ENCODE assay signal across 10 cellular contexts in genomic region chr3:39408493-39409372, GRCh38. TPM values are rescaled to one million over a fixed set of nuclear protein-coding genes. Genes with fewer than 3 reads are reported as not detected.
DNase-seq lines count a peak whose midpoint lies in the region; ATAC-seq, FAIRE-seq and TF ChIP-seq lines count a peak whose summit lies in the region.
"Had no signal": no experiment of that assay in that cellular context is flagged by ENCODE, and none has a peak within 500 bp of the region (broad histone marks: within the 10 kb centered on the region; RNA-seq: fewer than 3 reads in every experiment).

No MANE protein-coding gene starts in this region.

- DNase-seq in MCF 10A (ENCODE audit: unreplicated experiment): peak; percentile 51
- no peak for DNase-seq in breast epithelium (ENCODE audit: low spot score in 2 of 2)
- no peak for DNase-seq in activated B cell treated with CpG ODN at 0.5 μM for 24 hours
- peak; percentile 20 to 39 for DNase-seq in erythroblast (lab: John Stamatoyannopoulos, UW)
- DNase-seq in middle frontal gyrus (ENCODE audit: extremely low spot score, low spot score): no peak
- no peak for DNase-seq in GM12892 (ENCODE audit: insufficient read length)

- H3K27ac Mint-ChIP-seq in MCF 10A (ENCODE audit: low read depth, unreplicated experiment) (peak overlapping the region; percentile 96), activated B cell treated with CpG ODN at 0.5 μM for 24 hours (no peak overlapping the region)
- H3K27ac Mint-ChIP-seq in stimulated activated naive CD8-positive, alpha-beta T cell treated with anti-CD3 and anti-CD28 coated beads, Interleukin-15, Interleukin-2, amounts not matched to agents 100 ng/mL and 50 ng/mL, for 24 hours: peak overlapping the region; percentile 100

- ATAC-seq in activated B cell treated with CpG ODN at 0.5 μM for 24 hours (ENCODE audit: low read depth) (no peak), HG02870 (IDR thresholded peaks at IDR 0.05; ENCODE audit: unreplicated experiment) (no peak)

- intact Hi-C loops in MCF 10A (cut with micrococcal nuclease): loop anchor here (10.0 kb wide), 1 partner anchor 906 kb away; no protein-coding TSS in a partner anchor
- intact Hi-C loops in breast epithelium (cut with DNase I; ENCODE audit: low total_unique reads): no loop called here
- intact Hi-C loops in activated B cell treated with CpG ODN at 0.5 μM for 24 hours (cut with micrococcal nuclease): no loop called here

- no peaks in the 10 kb centered on the region for H3K27me3 ChIP-seq in breast epithelium

- no peak for TF ChIP-seq POLR2A in breast epithelium (IDR thresholded peaks at IDR 0.05)
- no peak for TF ChIP-seq POLR2A in erythroblast (IDR thresholded peaks at IDR 0.05; ENCODE audit: low read length)
- no peak for TF ChIP-seq POLR2A in GM12892 (IDR thresholded peaks at IDR 0.05; ENCODE audit: low read depth, low read length)

- H3K36me3 Mint-ChIP-seq in MCF 10A (ENCODE audit: insufficient read depth, unreplicated experiment) (peaks cover 76% of the 10 kb centered on the region), activated B cell treated with CpG ODN at 0.5 μM for 24 hours (ENCODE audit: low read depth) (peaks cover 73% of the 10 kb centered on the region)
- H3K36me3 Mint-ChIP-seq in stimulated activated naive CD8-positive, alpha-beta T cell treated with anti-CD3 and anti-CD28 coated beads, Interleukin-15, Interleukin-2, amounts not matched to agents 100 ng/mL and 50 ng/mL, for 24 hours (ENCODE audit: low read depth): peaks cover 73% of the 10 kb centered on the region

- peak overlapping the region in 1 of 3 donors; percentile 1 for H3K4me3 ChIP-seq in breast epithelium

- H3K9me3 ChIP-seq in breast epithelium: no peaks in the 10 kb centered on the region

- H3K4me3 Mint-ChIP-seq in MCF 10A (ENCODE audit: unreplicated experiment) (peak overlapping the region; percentile 80), activated B cell treated with CpG ODN at 0.5 μM for 24 hours (peak overlapping the region; percentile 94)
- peak overlapping the region; percentile 92 for H3K4me3 Mint-ChIP-seq in stimulated activated naive CD8-positive, alpha-beta T cell treated with anti-CD3 and anti-CD28 coated beads, Interleukin-15, Interleukin-2, amounts not matched to agents 100 ng/mL and 50 ng/mL, for 24 hours

- H3K27me3 Mint-ChIP-seq in MCF 10A (ENCODE audit: insufficient read depth, unreplicated experiment): no peaks in the 10 kb centered on the region
- no peaks in the 10 kb centered on the region for H3K27me3 Mint-ChIP-seq in activated B cell treated with CpG ODN at 0.5 μM for 24 hours
- H3K27me3 Mint-ChIP-seq in stimulated activated naive CD8-positive, alpha-beta T cell treated with anti-CD3 and anti-CD28 coated beads, Interleukin-15, Interleukin-2, amounts not matched to agents 100 ng/mL and 50 ng/mL, for 24 hours: no peaks in the 10 kb centered on the region

- CTCF ChIA-PET in MCF 10A (lab: Yijun Ruan, JAX) (interaction anchor here (0.7 to 3.3 kb wide), 6 partner anchors 8 to 770 kb away, joined by 3 to 21 read pairs (median 4); no protein-coding TSS in a partner anchor), activated B cell treated with CpG ODN at 0.5 μM for 24 hours (lab: Charles Lee) (interaction anchor here (2.8 to 3.7 kb wide), 2 partner anchors 23 to 120 kb away, joined by 10 to 16 read pairs; no protein-coding TSS in a partner anchor)

- POLR2A ChIA-PET in MCF 10A (lab: Yijun Ruan, JAX) (interaction anchor here (0.6 to 6.3 kb wide), 11 partner anchors 7 to 1044 kb away, joined by 3 to 63 read pairs (median 3); no protein-coding TSS in a partner anchor), activated B cell treated with CpG ODN at 0.5 μM for 24 hours (lab: Charles Lee) (interaction anchor here (0.7 to 5.9 kb wide), 4 partner anchors 12 to 1048 kb away, joined by 3 to 101 read pairs (median 10); partner anchors contain the start of gene SLC25A38)

- no TSS peak for BruUV-seq in MCF 10A (replicated peaks; lab: Mats Ljungman, UMichigan)

- FAIRE-seq in GM12892 (lab: Jason Lieb, UNC): no peak

- H3K4me1 Mint-ChIP-seq in MCF 10A (ENCODE audit: insufficient read depth, unreplicated experiment) (peaks cover 13% of the 10 kb centered on the region), activated B cell treated with CpG ODN at 0.5 μM for 24 hours (peaks cover 48% of the 10 kb centered on the region)
- H3K4me1 Mint-ChIP-seq in stimulated activated naive CD8-positive, alpha-beta T cell treated with anti-CD3 and anti-CD28 coated beads, Interleukin-15, Interleukin-2, amounts not matched to agents 100 ng/mL and 50 ng/mL, for 24 hours (ENCODE audit: low read depth): peaks cover 69% of the 10 kb centered on the region

- peak overlapping the region in 1 of 2 donors; percentile 14 for H3K27ac ChIP-seq in breast epithelium

- H3K9me3 Mint-ChIP-seq in MCF 10A (ENCODE audit: unreplicated experiment) (no peaks in the 10 kb centered on the region), activated B cell treated with CpG ODN at 0.5 μM for 24 hours (no peaks in the 10 kb centered on the region)
- H3K9me3 Mint-ChIP-seq in stimulated activated naive CD8-positive, alpha-beta T cell treated with anti-CD3 and anti-CD28 coated beads, Interleukin-15, Interleukin-2, amounts not matched to agents 100 ng/mL and 50 ng/mL, for 24 hours: no peaks in the 10 kb centered on the region

- H3K36me3 ChIP-seq in breast epithelium: no peaks in the 10 kb centered on the region

- H3K4me1 ChIP-seq in breast epithelium: no peaks in the 10 kb centered on the region

- TF ChIP-seq CTCF in MCF 10A (IDR thresholded peaks at IDR 0.05; ENCODE audit: unreplicated experiment): no peak
- no peak for TF ChIP-seq CTCF in breast epithelium (IDR thresholded peaks at IDR 0.05)
- TF ChIP-seq CTCF in activated B cell treated with CpG ODN at 0.5 μM for 24 hours (IDR thresholded peaks at IDR 0.05): no peak

RNA-seq across cellular contexts. Expression of gene RPSA, which starts 2.2 kb away (rescaled TPM):
- total RNA-seq in MCF 10A (2022) (1,984 and 2,115 TPM in 2 replicates), breast epithelium (1,000 to 10,000 TPM in 2 of 3 donors, 100 to 1,000 TPM in 1; 852 to 1,731 (median 1,290) TPM), activated B cell treated with CpG ODN at 0.5 μM for 24 hours (2,697 and 2,952 TPM in 2 replicates)
- 4,651 TPM for polyA plus RNA-seq in GM12892 (2012; ENCODE audit: missing spikeins)

RNA-seq across cellular contexts. Expression of gene SLC25A38, which starts 25.6 kb away (rescaled TPM):
- total RNA-seq in MCF 10A (2022) (37.6 and 45.9 TPM in 2 replicates), breast epithelium (10 to 100 TPM; 28.2 to 31.6 (median 30.9) TPM), activated B cell treated with CpG ODN at 0.5 μM for 24 hours (51.6 and 52.9 TPM in 2 replicates)
- polyA plus RNA-seq in GM12892 (2012; ENCODE audit: missing spikeins): 19.1 TPM

RNA-seq across cellular contexts. Expression of gene MOBP, which starts 58.7 kb away (rescaled TPM):
- 0.21 TPM in 1 of 2 replicates, not detected in the other for total RNA-seq in MCF 10A (2022)
- total RNA-seq in breast epithelium: under 1 TPM in 1 of 3 donors, not detected in 2; under 0.01 TPM
- total RNA-seq in activated B cell treated with CpG ODN at 0.5 μM for 24 hours: 0.13 TPM in 1 of 2 replicates, not detected in the other
- polyA plus RNA-seq in GM12892 (2012; ENCODE audit: missing spikeins): 0.40 TPM
- total RNA-seq: lung microvascular endothelial cell had no signal
- polyA plus RNA-seq: BJ had no signal

Comparison
In these comparisons a context has a peak if more than half of its experiments do, and no peak if none do; other contexts are left out.
1. DNase-seq: peak in MCF 10A (single experiment) and erythroblast (2 of 2); none in breast epithelium (0 of 2), activated B cell treated with CpG ODN at 0.5 μM for 24 hours (single experiment), middle frontal gyrus (single experiment) and GM12892 (single experiment).
2. Peak in every context shown above with its lines, with median percentiles within 50 percentile points of each other: H3K4me3 Mint-ChIP-seq.